14 cellular contexts compared by ENCODE assay signal in the genomic region with DNA sequence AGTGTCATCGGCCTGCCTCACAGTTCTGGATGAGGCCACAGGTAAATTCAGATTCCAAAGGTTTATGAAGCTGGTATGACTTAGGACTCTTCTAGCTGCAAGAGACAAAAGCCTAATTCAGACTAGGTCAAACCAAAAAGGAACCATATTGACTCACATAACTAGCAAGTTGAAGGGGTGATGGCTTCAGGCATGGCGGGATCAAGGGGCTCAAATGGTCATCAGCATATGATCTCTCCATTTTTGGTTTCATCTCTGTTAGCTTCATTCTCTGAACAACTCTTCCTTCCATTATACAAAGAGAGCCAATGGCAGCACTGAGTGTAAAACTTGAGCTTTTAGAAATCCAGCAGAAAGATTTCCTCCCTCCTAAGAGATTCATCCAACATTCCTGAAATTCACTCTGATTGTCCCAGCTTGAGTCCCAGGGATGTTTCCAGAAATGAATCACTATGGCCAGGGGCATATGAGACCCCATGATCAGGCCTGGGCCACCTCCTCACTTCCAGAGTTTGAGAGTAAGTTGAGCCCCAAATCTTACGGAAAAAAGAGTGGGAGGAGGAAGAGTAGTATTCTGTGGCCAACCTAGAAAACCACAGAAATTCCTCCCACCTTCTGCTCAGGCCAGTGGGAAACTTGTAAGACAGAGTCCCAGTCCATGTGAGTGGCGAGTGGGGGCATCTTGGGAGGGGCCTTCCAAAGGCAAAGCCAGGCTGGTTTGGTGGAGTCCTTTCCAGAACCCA. TPM values are rescaled to one million over a fixed set of nuclear protein-coding genes. Genes with fewer than 3 reads are reported as not detected.
DNase-seq lines count a peak whose midpoint lies in the region; ATAC-seq and TF ChIP-seq lines count a peak whose summit lies in the region.
"Had no signal": no experiment of that assay in that cellular context is flagged by ENCODE, and none has a peak within 500 bp of the region (broad histone marks: within the 10 kb centered on the region; RNA-seq: fewer than 3 reads in every experiment).

No MANE protein-coding gene starts in this region.

- H3K27me3 Mint-ChIP-seq in naive thymus-derived CD8-positive, alpha-beta T cell: peaks cover 0 to 1% (median 0%) of the 10 kb centered on the region in 5 donors

- peak overlapping the region; percentile 99 for H3K27ac ChIP-seq in DND-41 (ENCODE audit: low read length)
- H3K27ac ChIP-seq: sigmoid colon, VCaP had no signal

- H3K36me3 Mint-ChIP-seq in naive thymus-derived CD8-positive, alpha-beta T cell: no peaks in the 10 kb centered on the region

- H3K4me1 Mint-ChIP-seq in naive thymus-derived CD8-positive, alpha-beta T cell: peaks cover 18 to 54% (median 41%) of the 10 kb centered on the region in 4 donors

- H4K20me1 ChIP-seq in DND-41 (ENCODE audit: insufficient read depth, low read length): no peaks in the 10 kb centered on the region

- no peak overlapping the region for H3K9ac ChIP-seq in DND-41 (ENCODE audit: low read depth, low read length)

- no peak overlapping the region for H2AFZ ChIP-seq in DND-41 (ENCODE audit: low read depth, low read length)

- no peaks in the 10 kb centered on the region for H3K9me3 ChIP-seq in DND-41 (ENCODE audit: insufficient read depth, low read length, severe bottlenecking)
- H3K9me3 ChIP-seq: mucosa of descending colon, sigmoid colon had no signal

- no peak overlapping the region for H3K4me2 ChIP-seq in DND-41 (ENCODE audit: insufficient read depth, low read length)

- H3K4me1 ChIP-seq in DND-41 (ENCODE audit: insufficient read depth, low read length): peaks cover 49% of the 10 kb centered on the region

- H3K79me2 ChIP-seq in DND-41 (ENCODE audit: insufficient read depth, low read length): peaks cover 6% of the 10 kb centered on the region; the same call in 1 of the 2 replicates

- ATAC-seq in DND-41 (ENCODE audit: insufficient read depth, low read depth) (no peak), HG03280 (IDR thresholded peaks at IDR 0.05; ENCODE audit: unreplicated experiment) (no peak), GM18498 (IDR thresholded peaks at IDR 0.05; ENCODE audit: unreplicated experiment) (no peak), GM18520 (IDR thresholded peaks at IDR 0.05; ENCODE audit: unreplicated experiment) (no peak)
- no peak for ATAC-seq in naive thymus-derived CD8-positive, alpha-beta T cell
- ATAC-seq: mucosa of descending colon had no signal

- H3K27ac Mint-ChIP-seq in naive thymus-derived CD8-positive, alpha-beta T cell: peak overlapping the region in 7 of 10 donors; percentile 21 to 92 (median 56)

- DNase-seq in DND-41 (no peak), HT1080 (ENCODE audit: low read depth) (peak; percentile 55), amniotic epithelial cell (ENCODE audit: low read depth) (peak; percentile 73)
- no peak for DNase-seq in naive thymus-derived CD8-positive, alpha-beta T cell
- DNase-seq: amygdala, foreskin fibroblast, mucosa of descending colon, NCI-H1436 treated with DMSO at 0.1 percent for 48 hours, SHP77, sigmoid colon had no signal

- POLR2A ChIA-PET in naive thymus-derived CD8-positive, alpha-beta T cell (lab: Charles Lee): interaction anchor here (0.7 kb wide), 1 partner anchor 38 kb away, joined by 7 read pairs; no protein-coding TSS in a partner anchor

- peaks cover 0 to 2% (median 0%) of the 10 kb centered on the region in 9 donors for H3K9me3 Mint-ChIP-seq in naive thymus-derived CD8-positive, alpha-beta T cell

- no peaks in the 10 kb centered on the region for H3K36me3 ChIP-seq in DND-41 (ENCODE audit: insufficient read depth, low read length)
- H3K36me3 ChIP-seq: sigmoid colon had no signal

- TF ChIP-seq CTCF in DND-41 (IDR thresholded peaks at IDR 0.05; ENCODE audit: borderline replicate concordance, extremely low read depth, low read length, poor library complexity, severe bottlenecking): no peak

- H3K27me3 ChIP-seq in DND-41 (ENCODE audit: insufficient read depth, low read length, poor library complexity): no peaks in the 10 kb centered on the region
- H3K27me3 ChIP-seq: sigmoid colon had no signal

- no peak overlapping the region for H3K4me3 ChIP-seq in DND-41 (ENCODE audit: low read depth in 1 of 2, low read length in 2 of 2)
- H3K4me3 ChIP-seq: mucosa of descending colon, sigmoid colon had no signal

- H3K4me3 Mint-ChIP-seq in naive thymus-derived CD8-positive, alpha-beta T cell: no peak overlapping the region

RNA-seq across cellular contexts. Expression of gene MAP1LC3B2, which starts 2.0 kb away (rescaled TPM):
- total RNA-seq in HT1080 (2014; rRNA removed; shearing (Covaris generic)): 0.53 TPM in 1 of 2 replicates, not detected in the other
- 0.66 and 0.76 TPM in 2 replicates for polyA plus RNA-seq in HT1080 (2015; cell fraction: cytosol; rRNA removed)
- polyA plus RNA-seq in HT1080 (2015; cell fraction: nucleus; rRNA removed): 0.99 TPM in 1 of 2 replicates, not detected in the other
- 1 to 10 TPM; 1.1 to 1.6 TPM for total RNA-seq in naive thymus-derived CD8-positive, alpha-beta T cell
- 10 to 100 TPM in 1 of 3 donors, 1 to 10 TPM in 2; 5.4 to 10.3 (median 7.7) TPM for polyA plus RNA-seq in naive thymus-derived CD8-positive, alpha-beta T cell

Comparison
In these comparisons a context has a peak if more than half of its experiments do, and no peak if none do; other contexts are left out.
1. DNase-seq: peak in HT1080 (single experiment) and amniotic epithelial cell (single experiment); none in DND-41 (single experiment) and naive thymus-derived CD8-positive, alpha-beta T cell (0 of 10).